21 cellular contexts compared by ENCODE assay signal in genomic region chr18:47909484-47909883, GRCh38. TPM values are rescaled to one million over a fixed set of nuclear protein-coding genes. Genes with fewer than 3 reads are reported as not detected.
DNase-seq lines count a peak whose midpoint lies in the region; ATAC-seq and TF ChIP-seq lines count a peak whose summit lies in the region.
"Had no signal": no experiment of that assay in that cellular context is flagged by ENCODE, and none has a peak within 500 bp of the region (broad histone marks: within the 10 kb centered on the region; RNA-seq: fewer than 3 reads in every experiment).

No MANE protein-coding gene starts in this region.

- CTCF ChIA-PET in CD8-positive, alpha-beta T cell (lab: Charles Lee): interaction anchor here (0.7 to 1.2 kb wide), 2 partner anchors 17 to 20 kb away, joined by 3 read pairs; no protein-coding TSS in a partner anchor

- H3K27ac Mint-ChIP-seq in T-helper 2 cell treated with Interferon-gamma antibody and Interleukin-4, amounts not matched to agents 5 μg/mL and 100 μg/mL, for 36 hours: peak overlapping the region; percentile 10
- peak overlapping the region; percentile 42 for H3K27ac Mint-ChIP-seq in CD8-positive, alpha-beta T cell

- peaks cover 43% of the 10 kb centered on the region for H3K4me1 ChIP-seq in CD8-positive, alpha-beta T cell (ENCODE audit: insufficient read depth, low read length)
- H3K4me1 ChIP-seq: BLaER1, SJSA1 had no signal

- DNase-seq in T-helper 2 cell treated with Interferon-gamma antibody and Interleukin-4, amounts not matched to agents 5 μg/mL and 100 μg/mL, for 36 hours (ENCODE audit: low spot score): no peak
- DNase-seq in T-helper 2 cell (no peak), left kidney (ENCODE audit: low read depth, low spot score) (peak; percentile 45), NAMALWA (ENCODE audit: low spot score) (no peak)
- DNase-seq in CD8-positive, alpha-beta T cell: no peak
- DNase-seq in activated CD8-positive, alpha-beta memory T cell treated with anti-CD3 and anti-CD28 coated beads, Interleukin-2, amount 50 U/mL, for 48 hours: no peak
- DNase-seq: activated naive CD4-positive, alpha-beta T cell treated with anti-CD3 and anti-CD28 coated beads for 36 hours; cortex of kidney; foreskin keratinocyte; NCI-H187 treated with DMSO at 0.1 percent for 48 hours; NCI-H526 treated with DMSO at 0.1 percent for 48 hours; nucleus accumbens; PC-3; stimulated activated naive CD4-positive, alpha-beta T cell; T-helper 9 cell; upper lobe of left lung had no signal

- H3K36me3 Mint-ChIP-seq in T-helper 2 cell treated with Interferon-gamma antibody and Interleukin-4, amounts not matched to agents 5 μg/mL and 100 μg/mL, for 36 hours (ENCODE audit: low read depth): peaks cover 61% of the 10 kb centered on the region
- H3K36me3 Mint-ChIP-seq in CD8-positive, alpha-beta T cell: peaks cover 44% of the 10 kb centered on the region

- H3K27me3 ChIP-seq in CD8-positive, alpha-beta T cell (ENCODE audit: insufficient read depth, low read length): no peaks in the 10 kb centered on the region
- H3K27me3 ChIP-seq: BLaER1, foreskin keratinocyte, SJSA1, upper lobe of left lung had no signal

- no peak overlapping the region for H3K4me3 Mint-ChIP-seq in T-helper 2 cell treated with Interferon-gamma antibody and Interleukin-4, amounts not matched to agents 5 μg/mL and 100 μg/mL, for 36 hours
- H3K4me3 Mint-ChIP-seq in CD8-positive, alpha-beta T cell: no peak overlapping the region
- H3K4me3 Mint-ChIP-seq: activated naive CD4-positive, alpha-beta T cell treated with anti-CD3 and anti-CD28 coated beads for 36 hours had no signal

- intact Hi-C loops in CD8-positive, alpha-beta T cell (cut with DNase I, micrococcal nuclease): loop anchor here in 1 of 2 experiments (1.0 kb wide), 1 partner anchor 9 kb away; no protein-coding TSS in a partner anchor

- H3K27me3 Mint-ChIP-seq in T-helper 2 cell treated with Interferon-gamma antibody and Interleukin-4, amounts not matched to agents 5 μg/mL and 100 μg/mL, for 36 hours (ENCODE audit: low read depth): no peaks in the 10 kb centered on the region
- H3K27me3 Mint-ChIP-seq in CD8-positive, alpha-beta T cell (ENCODE audit: low read depth): no peaks in the 10 kb centered on the region

- no peaks in the 10 kb centered on the region for H3K36me3 ChIP-seq in CD8-positive, alpha-beta T cell (ENCODE audit: insufficient read depth, low read length)
- H3K36me3 ChIP-seq: upper lobe of left lung had no signal

- no peak overlapping the region for H3K27ac ChIP-seq in CD8-positive, alpha-beta T cell (ENCODE audit: low read depth, low read length)
- H3K27ac ChIP-seq in VCaP: peak overlapping the region; percentile 21; the same call in 1 of the 2 replicates
- H3K27ac ChIP-seq: BLaER1, foreskin keratinocyte, SJSA1, upper lobe of left lung had no signal

- H3K9me3 Mint-ChIP-seq in T-helper 2 cell treated with Interferon-gamma antibody and Interleukin-4, amounts not matched to agents 5 μg/mL and 100 μg/mL, for 36 hours: peaks cover 29% of the 10 kb centered on the region
- H3K9me3 Mint-ChIP-seq in CD8-positive, alpha-beta T cell: peaks cover 10% of the 10 kb centered on the region

- H3K4me1 Mint-ChIP-seq in T-helper 2 cell treated with Interferon-gamma antibody and Interleukin-4, amounts not matched to agents 5 μg/mL and 100 μg/mL, for 36 hours (ENCODE audit: low read depth): peaks cover 63% of the 10 kb centered on the region
- H3K4me1 Mint-ChIP-seq in CD8-positive, alpha-beta T cell (ENCODE audit: low read depth): peaks cover 81% of the 10 kb centered on the region

- no peak overlapping the region for H3K4me3 ChIP-seq in CD8-positive, alpha-beta T cell (ENCODE audit: low read depth, low read length)
- H3K4me3 ChIP-seq: A549, BLaER1, SJSA1, upper lobe of left lung had no signal

- POLR2A ChIA-PET in CD8-positive, alpha-beta T cell (lab: Charles Lee): no interaction called here

- ATAC-seq in CD8-positive, alpha-beta T cell: no peak
- no peak for ATAC-seq in GM18498 (IDR thresholded peaks at IDR 0.05; ENCODE audit: unreplicated experiment)
- ATAC-seq: A549, foreskin keratinocyte, PC-3 had no signal

- TF ChIP-seq CTCF in CD8-positive, alpha-beta T cell (IDR thresholded peaks at IDR 0.05): no peak
- TF ChIP-seq CTCF in VCaP (conservative IDR thresholded peaks at IDR 0.05): no peak

- H3K9me3 ChIP-seq in CD8-positive, alpha-beta T cell (ENCODE audit: low read length): peaks cover 3% of the 10 kb centered on the region
- H3K9me3 ChIP-seq: SJSA1 had no signal

RNA-seq across cellular contexts. Expression of gene SMAD2, which starts 21.0 kb away (rescaled TPM):
- 10 to 100 TPM; 70.9 to 72.4 TPM for total RNA-seq in CD8-positive, alpha-beta T cell
